In the genomic region with DNA sequence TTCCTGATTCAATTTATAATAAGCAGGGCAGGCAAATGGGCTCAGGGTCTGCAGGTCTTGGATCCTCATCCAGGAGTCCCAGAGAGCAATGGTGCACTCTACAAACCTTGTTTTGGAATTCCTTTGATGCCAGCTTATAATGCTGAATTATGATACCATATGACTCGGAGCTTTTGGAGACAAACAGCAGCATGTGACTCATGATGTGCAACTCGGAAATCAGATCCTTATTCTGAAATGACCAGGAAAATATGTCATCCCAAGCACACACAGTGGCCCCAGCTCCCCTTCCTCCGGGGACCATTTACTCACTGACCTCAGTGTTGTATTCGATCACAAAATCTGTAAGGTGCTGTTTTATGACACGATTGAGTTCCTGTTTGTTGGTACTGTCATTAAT, we compare ENCODE assay signal across 1 cellular context.
A peak's percentile ranks its signal among the peaks of the same experiment; 100 is the strongest.
TF ChIP-seq lines count a peak whose summit lies in the region.

No MANE protein-coding gene starts in this region.

TF ChIP-seq in endothelial cell of umbilical vein, 7 proteins besides CTCF, POLR2A, EP300 and RAD21:
- TF ChIP-seq MYC (IDR thresholded peaks at IDR 0.05; ENCODE audit: low read depth, low read length) (no peak), JUN (IDR thresholded peaks at IDR 0.05; ENCODE audit: borderline replicate concordance, insufficient read depth, insufficient read length, low read depth) (no peak), GATA2 (IDR thresholded peaks at IDR 0.05; ENCODE audit: insufficient read depth, insufficient read length, low read depth, low read length) (no peak), FOS (IDR thresholded peaks at IDR 0.05; ENCODE audit: borderline replicate concordance, insufficient read depth, low read length) (peak; percentile 29), POLR2AphosphoS5 (IDR thresholded peaks at IDR 0.05; ENCODE audit: insufficient read depth, low read depth, low read length) (no peak)
